Comparison of ENCODE assay signal across 1 cellular context in the genomic region with DNA sequence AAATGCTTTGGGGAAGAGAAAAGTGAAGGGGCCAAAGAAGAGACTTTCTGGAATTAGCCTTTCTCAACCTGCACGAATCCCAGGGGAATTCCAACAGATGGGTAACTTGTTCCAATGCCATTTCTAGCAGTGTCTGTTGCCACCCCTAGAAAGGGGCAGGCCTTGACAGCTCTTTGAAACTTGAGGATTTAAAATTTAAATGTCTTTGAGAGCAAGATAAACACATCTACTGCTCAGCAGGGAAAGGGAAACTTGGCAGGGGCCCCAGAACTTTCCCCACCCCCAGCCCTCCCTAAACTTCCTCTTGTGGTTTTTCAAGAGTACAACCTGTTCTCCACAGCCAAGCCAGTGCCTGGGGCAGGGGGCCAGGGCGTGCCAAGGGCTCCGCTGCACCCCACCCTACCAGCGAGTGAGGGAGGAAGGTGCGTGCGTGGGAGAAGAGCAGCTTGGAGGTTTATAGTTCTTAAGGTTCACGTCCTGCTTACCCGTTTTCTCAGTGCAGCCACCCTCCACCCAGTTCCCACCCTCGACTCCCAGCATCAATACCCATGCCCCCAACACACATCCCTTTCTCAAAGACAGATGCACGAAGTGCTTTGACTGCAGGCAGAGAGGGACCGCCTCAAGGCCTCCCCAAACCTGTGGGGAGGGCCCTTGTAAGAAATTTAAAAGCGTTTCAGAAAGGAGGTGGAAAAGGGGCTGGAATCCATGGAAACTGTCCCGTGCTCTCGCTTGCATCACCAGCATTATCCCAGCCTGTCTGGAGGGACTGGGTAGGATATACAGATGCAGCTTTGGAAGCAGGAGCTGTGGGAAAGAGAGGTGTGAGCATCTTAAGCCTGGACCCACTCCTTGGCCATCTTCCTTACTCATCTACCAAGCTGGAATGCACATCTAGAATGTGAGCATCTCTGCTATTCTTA.
A peak's percentile ranks its signal among the peaks of the same experiment; 100 is the strongest.
TF ChIP-seq lines count a peak whose summit lies in the region.

No MANE protein-coding gene starts in this region.

TF ChIP-seq in K562, 482 proteins besides CTCF, POLR2A, EP300 and RAD21 (continued from another document):
- TF ChIP-seq, protein P1, sequence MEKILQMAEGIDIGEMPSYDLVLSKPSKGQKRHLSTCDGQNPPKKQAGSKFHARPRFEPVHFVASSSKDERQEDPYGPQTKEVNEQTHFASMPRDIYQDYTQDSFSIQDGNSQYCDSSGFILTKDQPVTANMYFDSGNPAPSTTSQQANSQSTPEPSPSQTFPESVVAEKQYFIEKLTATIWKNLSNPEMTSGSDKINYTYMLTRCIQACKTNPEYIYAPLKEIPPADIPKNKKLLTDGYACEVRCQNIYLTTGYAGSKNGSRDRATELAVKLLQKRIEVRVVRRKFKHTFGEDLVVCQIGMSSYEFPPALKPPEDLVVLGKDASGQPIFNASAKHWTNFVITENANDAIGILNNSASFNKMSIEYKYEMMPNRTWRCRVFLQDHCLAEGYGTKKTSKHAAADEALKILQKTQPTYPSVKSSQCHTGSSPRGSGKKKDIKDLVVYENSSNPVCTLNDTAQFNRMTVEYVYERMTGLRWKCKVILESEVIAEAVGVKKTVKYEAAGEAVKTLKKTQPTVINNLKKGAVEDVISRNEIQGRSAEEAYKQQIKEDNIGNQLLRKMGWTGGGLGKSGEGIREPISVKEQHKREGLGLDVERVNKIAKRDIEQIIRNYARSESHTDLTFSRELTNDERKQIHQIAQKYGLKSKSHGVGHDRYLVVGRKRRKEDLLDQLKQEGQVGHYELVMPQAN (IDR thresholded peaks at IDR 0.05; ENCODE audit: borderline replicate concordance), result peak; percentile 79
- TF ChIP-seq ZMIZ1 (IDR thresholded peaks at IDR 0.05; ENCODE audit: low read depth in 2 of 2, low read length in 2 of 2) (0 out of 4 replicates have a peak, but pooled peaks of 1 of the 2 experiments have one; percentile 13), GABPB1 (CRISPR knock-in tag; IDR thresholded peaks at IDR 0.05) (peak; percentile 59; the same call in 1 of the 2 replicates), DPF2 (IDR thresholded peaks at IDR 0.05) (peak; percentile 75), LEF1 (IDR thresholded peaks at IDR 0.05) (peak; percentile 67), MTA2 (IDR thresholded peaks at IDR 0.05; ENCODE audit: low read depth) (0 out of 2 replicates have a peak, but pooled peaks have one; percentile 11), RBM39 (optimal IDR thresholded peaks at IDR 0.05; ENCODE audit: low read depth, low read length) (no peak), NFATC3 (IDR thresholded peaks at IDR 0.05) (no peak), MNT (conservative IDR thresholded peaks at IDR 0.05) (peak; percentile 69 to 93), TCF7 (IDR thresholded peaks at IDR 0.05; ENCODE audit: borderline replicate concordance) (0 out of 2 replicates have a peak, but pooled peaks have one; percentile 52), NFIX (CRISPR knock-in tag; IDR thresholded peaks at IDR 0.05; ENCODE audit: low read depth) (peak; percentile 33; the same call in 1 of the 2 replicates), CCNT2 (IDR thresholded peaks at IDR 0.05; ENCODE audit: borderline replicate concordance, extremely low read depth, insufficient read length, low read depth, low read length) (peak; percentile 61), SIN3A (IDR thresholded peaks at IDR 0.05; ENCODE audit: borderline replicate concordance in 2 of 2, control insufficient read depth in 1 of 2, low read depth in 2 of 2, low read length in 2 of 2) (peak; percentile 97 to 98), SMARCB1 (IDR thresholded peaks at IDR 0.05; ENCODE audit: insufficient read length, low read depth) (peak; percentile 60), NFIC (IDR thresholded peaks at IDR 0.05) (peak; percentile 96), FOXM1 (IDR thresholded peaks at IDR 0.05; ENCODE audit: low read depth) (peak; percentile 50), FOXM1 (CRISPR knock-in tag; IDR thresholded peaks at IDR 0.05; ENCODE audit: low read depth) (no peak), MYNN (IDR thresholded peaks at IDR 0.05) (peak; percentile 89), MYNN (CRISPR knock-in tag; IDR thresholded peaks at IDR 0.05) (no peak), ZNF274 (IDR thresholded peaks at IDR 0.05; ENCODE audit: borderline replicate concordance, low read depth, low read length) (no peak), HNRNPL (IDR thresholded peaks at IDR 0.05; ENCODE audit: low read depth, low read length) (peak; percentile 43; the same call in 1 of the 2 replicates), SRF (CRISPR knock-in tag; IDR thresholded peaks at IDR 0.05) (peak in 1 of 2 experiments; percentile 54; a peak in 1 of 4 replicates)
- TF ChIP-seq, protein P2, sequence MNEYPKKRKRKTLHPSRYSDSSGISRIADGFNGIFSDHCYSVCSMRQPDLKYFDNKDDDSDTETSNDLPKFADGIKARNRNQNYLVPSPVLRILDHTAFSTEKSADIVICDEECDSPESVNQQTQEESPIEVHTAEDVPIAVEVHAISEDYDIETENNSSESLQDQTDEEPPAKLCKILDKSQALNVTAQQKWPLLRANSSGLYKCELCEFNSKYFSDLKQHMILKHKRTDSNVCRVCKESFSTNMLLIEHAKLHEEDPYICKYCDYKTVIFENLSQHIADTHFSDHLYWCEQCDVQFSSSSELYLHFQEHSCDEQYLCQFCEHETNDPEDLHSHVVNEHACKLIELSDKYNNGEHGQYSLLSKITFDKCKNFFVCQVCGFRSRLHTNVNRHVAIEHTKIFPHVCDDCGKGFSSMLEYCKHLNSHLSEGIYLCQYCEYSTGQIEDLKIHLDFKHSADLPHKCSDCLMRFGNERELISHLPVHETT (CRISPR knock-in tag; conservative IDR thresholded peaks at IDR 0.05 in 1 of 2, IDR thresholded peaks at IDR 0.05 in 1 of 2), result 0 out of 4 replicates have a peak, but pooled peaks of 1 of the 2 experiments have one; percentile 70
- TF ChIP-seq, protein P3, sequence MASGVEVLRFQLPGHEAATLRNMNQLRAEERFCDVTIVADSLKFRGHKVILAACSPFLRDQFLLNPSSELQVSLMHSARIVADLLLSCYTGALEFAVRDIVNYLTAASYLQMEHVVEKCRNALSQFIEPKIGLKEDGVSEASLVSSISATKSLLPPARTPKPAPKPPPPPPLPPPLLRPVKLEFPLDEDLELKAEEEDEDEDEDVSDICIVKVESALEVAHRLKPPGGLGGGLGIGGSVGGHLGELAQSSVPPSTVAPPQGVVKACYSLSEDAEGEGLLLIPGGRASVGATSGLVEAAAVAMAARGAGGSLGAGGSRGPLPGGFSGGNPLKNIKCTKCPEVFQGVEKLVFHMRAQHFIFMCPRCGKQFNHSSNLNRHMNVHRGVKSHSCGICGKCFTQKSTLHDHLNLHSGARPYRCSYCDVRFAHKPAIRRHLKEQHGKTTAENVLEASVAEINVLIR (CRISPR knock-in tag; IDR thresholded peaks at IDR 0.05), result no peak
- TF ChIP-seq, protein P4, sequence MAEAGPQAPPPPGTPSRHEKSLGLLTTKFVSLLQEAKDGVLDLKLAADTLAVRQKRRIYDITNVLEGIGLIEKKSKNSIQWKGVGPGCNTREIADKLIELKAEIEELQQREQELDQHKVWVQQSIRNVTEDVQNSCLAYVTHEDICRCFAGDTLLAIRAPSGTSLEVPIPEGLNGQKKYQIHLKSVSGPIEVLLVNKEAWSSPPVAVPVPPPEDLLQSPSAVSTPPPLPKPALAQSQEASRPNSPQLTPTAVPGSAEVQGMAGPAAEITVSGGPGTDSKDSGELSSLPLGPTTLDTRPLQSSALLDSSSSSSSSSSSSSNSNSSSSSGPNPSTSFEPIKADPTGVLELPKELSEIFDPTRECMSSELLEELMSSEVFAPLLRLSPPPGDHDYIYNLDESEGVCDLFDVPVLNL (CRISPR knock-in tag; IDR thresholded peaks at IDR 0.05; ENCODE audit: low read depth), result no peak
TF ChIP-seq in K562: peak in this region for 89.
